In genomic region chr12:122966743-122967058, GRCh38 we compare ENCODE assay signal across 9 cellular contexts. TPM values are rescaled to one million over a fixed set of nuclear protein-coding genes. Genes with fewer than 3 reads are reported as not detected.
DNase-seq lines count a peak whose midpoint lies in the region; ATAC-seq and TF ChIP-seq lines count a peak whose summit lies in the region.
"Had no signal": no experiment of that assay in that cellular context is flagged by ENCODE, and none has a peak within 500 bp of the region (broad histone marks: within the 10 kb centered on the region; RNA-seq: fewer than 3 reads in every experiment).

No MANE protein-coding gene starts in this region.

- H3K4me3 ChIP-seq in ascending aorta (peak overlapping the region; percentile 62 to 73), thoracic aorta (peak overlapping the region; percentile 90)

- no peaks in the 10 kb centered on the region for H3K36me3 Mint-ChIP-seq in activated T-cell treated with anti-CD3 and anti-CD28 coated beads, Interleukin-2, amount 50 U/mL, for 4 hours (ENCODE audit: insufficient read depth)
- H3K36me3 Mint-ChIP-seq in activated T-cell treated with anti-CD3 and anti-CD28 coated beads, Interleukin-2, amount 50 U/mL, for 24 hours (ENCODE audit: low read depth): no peaks in the 10 kb centered on the region
- H3K36me3 Mint-ChIP-seq in mesothelial cell of epicardium: no peaks in the 10 kb centered on the region

- TF ChIP-seq CTCF in ascending aorta (IDR thresholded peaks at IDR 0.05): no peak
- TF ChIP-seq CTCF in mesothelial cell of epicardium (IDR thresholded peaks at IDR 0.05; ENCODE audit: unreplicated experiment): no peak
- TF ChIP-seq CTCF in thoracic aorta (IDR thresholded peaks at IDR 0.05): no peak

- intact Hi-C loops in ascending aorta (cut with DNase I): loop anchor here (1.0 to 5.0 kb wide), 3 partner anchors 8 to 266 kb away; partner anchors contain the start of genes MPHOSPH9, MTRFR and VPS37B

- H3K4me1 Mint-ChIP-seq in activated T-cell treated with anti-CD3 and anti-CD28 coated beads, Interleukin-2, amount 50 U/mL, for 4 hours (ENCODE audit: low read depth): peaks cover 9% of the 10 kb centered on the region
- H3K4me1 Mint-ChIP-seq in activated T-cell treated with anti-CD3 and anti-CD28 coated beads, Interleukin-2, amount 50 U/mL, for 24 hours (ENCODE audit: low read depth): peaks cover 7% of the 10 kb centered on the region
- peaks cover 14% of the 10 kb centered on the region for H3K4me1 Mint-ChIP-seq in mesothelial cell of epicardium

- peak overlapping the region; percentile 26 for H3K4me3 Mint-ChIP-seq in activated T-cell treated with anti-CD3 and anti-CD28 coated beads, Interleukin-2, amount 50 U/mL, for 4 hours
- H3K4me3 Mint-ChIP-seq in activated T-cell treated with anti-CD3 and anti-CD28 coated beads, Interleukin-2, amount 50 U/mL, for 24 hours: no peak overlapping the region
- peak overlapping the region; percentile 39 for H3K4me3 Mint-ChIP-seq in mesothelial cell of epicardium

- no peaks in the 10 kb centered on the region for H3K27me3 ChIP-seq in ascending aorta
- H3K27me3 ChIP-seq in thoracic aorta (replicated peaks; ENCODE audit: insufficient read depth): no peaks in the 10 kb centered on the region

- DNase-seq in activated T-cell treated with anti-CD3 and anti-CD28 coated beads, Interleukin-2, amount 50 U/mL, for 4 hours: no peak
- no peak for DNase-seq in activated T-cell treated with anti-CD3 and anti-CD28 coated beads, Interleukin-2, amount 50 U/mL, for 24 hours
- DNase-seq in ascending aorta (ENCODE audit: low spot score in 2 of 2) (no peak), mesothelial cell of epicardium (ENCODE audit: low spot score in 2 of 2, unreplicated experiment in 2 of 2) (no peak), thoracic aorta (ENCODE audit: low spot score) (no peak), NCI-H446 treated with DMSO at 0.1 percent for 48 hours (lab: John Stamatoyannopoulos, UW) (no peak)

- ATAC-seq in activated T-cell treated with anti-CD3 and anti-CD28 coated beads, Interleukin-2, amount 50 U/mL, for 4 hours: no peak
- ATAC-seq in thoracic aorta (ENCODE audit: insufficient number of reproducible peaks, low FRiP score, low read depth): no peak
- no peak for ATAC-seq in GM18502 (IDR thresholded peaks at IDR 0.05; ENCODE audit: poor library complexity, unreplicated experiment)
- no peak for ATAC-seq in GM19455 (IDR thresholded peaks at IDR 0.05; ENCODE audit: unreplicated experiment)

- no peaks in the 10 kb centered on the region for H3K9me3 ChIP-seq in ascending aorta
- no peaks in the 10 kb centered on the region for H3K9me3 ChIP-seq in thoracic aorta

- peaks cover 4 to 26% of the 10 kb centered on the region in 2 donors for H3K4me1 ChIP-seq in ascending aorta
- H3K4me1 ChIP-seq in thoracic aorta (ENCODE audit: control insufficient read depth in 1 of 2, low read depth in 2 of 2): peaks cover 21 to 28% of the 10 kb centered on the region in 2 donors

- H3K36me3 ChIP-seq in ascending aorta: no peaks in the 10 kb centered on the region
- no peaks in the 10 kb centered on the region for H3K36me3 ChIP-seq in thoracic aorta

- H3K27me3 Mint-ChIP-seq in activated T-cell treated with anti-CD3 and anti-CD28 coated beads, Interleukin-2, amount 50 U/mL, for 4 hours (ENCODE audit: low read depth): no peaks in the 10 kb centered on the region
- H3K27me3 Mint-ChIP-seq in activated T-cell treated with anti-CD3 and anti-CD28 coated beads, Interleukin-2, amount 50 U/mL, for 24 hours: no peaks in the 10 kb centered on the region
- H3K27me3 Mint-ChIP-seq in mesothelial cell of epicardium (ENCODE audit: low read depth): no peaks in the 10 kb centered on the region
- H3K27me3 Mint-ChIP-seq: activated CD8-positive, alpha-beta T cell treated with anti-CD3 and anti-CD28 coated beads for 36 hours had no signal

- no peaks in the 10 kb centered on the region for H3K9me3 Mint-ChIP-seq in activated T-cell treated with anti-CD3 and anti-CD28 coated beads, Interleukin-2, amount 50 U/mL, for 4 hours
- no peaks in the 10 kb centered on the region for H3K9me3 Mint-ChIP-seq in activated T-cell treated with anti-CD3 and anti-CD28 coated beads, Interleukin-2, amount 50 U/mL, for 24 hours
- no peaks in the 10 kb centered on the region for H3K9me3 Mint-ChIP-seq in mesothelial cell of epicardium
- H3K9me3 Mint-ChIP-seq: activated CD8-positive, alpha-beta T cell treated with anti-CD3 and anti-CD28 coated beads for 36 hours had no signal

- H3K27ac Mint-ChIP-seq in activated T-cell treated with anti-CD3 and anti-CD28 coated beads, Interleukin-2, amount 50 U/mL, for 24 hours: no peak overlapping the region
- H3K27ac Mint-ChIP-seq in mesothelial cell of epicardium: no peak overlapping the region
- H3K27ac Mint-ChIP-seq: activated CD8-positive, alpha-beta T cell treated with anti-CD3 and anti-CD28 coated beads for 36 hours had no signal

- H3K27ac ChIP-seq in ascending aorta (peak overlapping the region in 1 of 2 donors; percentile 52), thoracic aorta (no peak overlapping the region)

RNA-seq across cellular contexts. Expression of gene ABCB9, which starts 0.4 kb away (rescaled TPM):
- 1 to 10 TPM; 2.3 to 3.2 (median 2.9) TPM for total RNA-seq in activated T-cell treated with anti-CD3 and anti-CD28 coated beads, Interleukin-2, amount 50 U/mL, for 4 hours
- total RNA-seq in ascending aorta: 19.6 TPM
- total RNA-seq in mesothelial cell of epicardium: 14.9 to 16.7 TPM (median 16.1 TPM) in 3 replicates
- 1 to 10 TPM; 6.3 to 7.0 TPM for total RNA-seq in thoracic aorta

RNA-seq across cellular contexts. Expression of gene OGFOD2, which starts 8.3 kb away (rescaled TPM):
- 10 to 100 TPM; 23.1 to 25.5 (median 24.7) TPM for total RNA-seq in activated T-cell treated with anti-CD3 and anti-CD28 coated beads, Interleukin-2, amount 50 U/mL, for 4 hours
- total RNA-seq in ascending aorta: 19.6 TPM
- total RNA-seq in mesothelial cell of epicardium: 13.8 to 15.0 TPM (median 14.9 TPM) in 3 replicates
- total RNA-seq in thoracic aorta: 1 to 10 TPM; 6.6 to 9.6 TPM

RNA-seq across cellular contexts. Expression of gene ARL6IP4, which starts 13.8 kb away (rescaled TPM):
- total RNA-seq in activated T-cell treated with anti-CD3 and anti-CD28 coated beads, Interleukin-2, amount 50 U/mL, for 4 hours: 100 to 1,000 TPM; 118 to 141 (median 129) TPM
- 197 TPM for total RNA-seq in ascending aorta
- 120 to 133 TPM (median 122 TPM) in 3 replicates for total RNA-seq in mesothelial cell of epicardium
- 100 to 1,000 TPM; 173 to 228 TPM for total RNA-seq in thoracic aorta
